Comparison of ENCODE assay signal across 9 cellular contexts in the genomic region with DNA sequence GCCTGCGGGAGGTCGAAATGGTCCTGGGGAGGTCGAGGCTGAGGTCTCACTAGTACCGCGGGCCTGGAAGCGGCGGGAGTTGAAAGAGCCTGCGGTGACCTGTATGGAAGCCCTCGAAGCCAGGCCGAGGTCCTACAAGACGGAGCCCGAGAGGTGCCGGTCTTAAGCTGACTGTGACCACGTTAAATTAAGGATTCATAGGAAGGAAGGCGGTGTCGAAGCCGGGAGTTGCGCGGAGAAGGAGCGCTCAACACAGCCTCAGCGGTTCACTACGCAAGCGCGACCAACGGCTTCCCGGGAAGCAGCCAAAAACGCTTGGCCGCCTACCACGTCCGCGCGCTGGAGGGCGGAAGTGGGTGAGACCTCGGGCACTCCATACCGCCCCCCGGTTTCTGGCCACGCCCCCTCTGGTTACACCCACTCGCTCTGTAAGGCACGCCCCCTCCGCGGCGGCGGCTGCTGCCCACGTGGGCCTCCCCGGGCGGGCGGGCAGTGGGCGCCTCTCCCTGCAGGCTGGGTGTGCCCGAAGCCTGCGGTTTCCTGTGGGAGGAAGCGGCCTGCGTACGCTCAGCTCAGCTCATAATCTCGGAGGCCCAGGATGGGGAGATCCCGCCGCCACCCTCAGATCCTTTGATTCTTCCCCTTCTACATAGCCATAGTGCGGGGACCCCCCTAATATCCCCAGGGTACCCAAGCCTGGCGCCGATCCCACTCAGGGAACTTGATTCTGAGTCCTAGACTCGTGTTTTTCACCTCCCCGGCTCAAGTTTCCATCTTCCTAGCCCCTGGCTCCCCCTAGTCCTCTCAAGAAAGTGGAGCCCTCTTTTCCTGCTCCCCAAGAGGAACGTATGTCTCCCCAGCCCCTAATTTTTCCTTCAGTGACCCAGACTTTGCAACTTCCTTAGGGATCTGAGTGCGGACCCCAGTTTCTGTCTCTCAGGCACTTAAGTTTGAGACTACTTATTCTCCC. TPM values are rescaled to one million over a fixed set of nuclear protein-coding genes. Genes with fewer than 3 reads are reported as not detected.
DNase-seq lines count a peak whose midpoint lies in the region; ATAC-seq and TF ChIP-seq lines count a peak whose summit lies in the region.
"Had no signal": no experiment of that assay in that cellular context is flagged by ENCODE, and none has a peak within 500 bp of the region (broad histone marks: within the 10 kb centered on the region; RNA-seq: fewer than 3 reads in every experiment).

No MANE protein-coding gene starts in this region.

- H3K36me3 Mint-ChIP-seq in activated CD4-positive, alpha-beta T cell treated with anti-CD3 and anti-CD28 coated beads for 36 hours (ENCODE audit: low read depth) = peaks cover 10% of the 10 kb centered on the region

- H3K9me3 ChIP-seq in BLaER1 = peaks cover 1% of the 10 kb centered on the region; the same call in 1 of the 2 replicates

- H3K4me1 ChIP-seq in BLaER1 = peaks cover 87% of the 10 kb centered on the region

- peak overlapping the region; percentile 97 for H3K27ac Mint-ChIP-seq in activated CD4-positive, alpha-beta T cell treated with anti-CD3 and anti-CD28 coated beads for 36 hours

- peak overlapping the region; percentile 82 for H3K4me3 Mint-ChIP-seq in activated CD4-positive, alpha-beta T cell treated with anti-CD3 and anti-CD28 coated beads for 36 hours

- H3K9me3 Mint-ChIP-seq in activated CD4-positive, alpha-beta T cell treated with anti-CD3 and anti-CD28 coated beads for 36 hours (ENCODE audit: low read depth) = no peaks in the 10 kb centered on the region

- CTCF ChIA-PET in activated CD4-positive, alpha-beta T cell treated with anti-CD3 and anti-CD28 coated beads for 36 hours (lab: Charles Lee) = interaction anchor here (0.5 to 5.8 kb wide), 11 partner anchors 7 to 676 kb away, joined by 3 to 55 read pairs (median 3); partner anchors contain the start of genes SYNGR4, TMEM143 and ZNF114

- peak overlapping the region; percentile 100 for H3K27ac ChIP-seq in BLaER1

- H3K9ac ChIP-seq in BLaER1 = peak overlapping the region; percentile 98

- no peaks in the 10 kb centered on the region for H3K27me3 ChIP-seq in BLaER1

- H4K20me1 ChIP-seq in BLaER1 = no peaks in the 10 kb centered on the region

- 0 out of 2 replicates have a peak, but pooled peaks cover 3% of the 10 kb centered on the region for H3K36me3 ChIP-seq in BLaER1

- no peak for TF ChIP-seq CTCF in choroid plexus epithelial cell (conservative IDR thresholded peaks at IDR 0.05; ENCODE audit: low read depth, low read length)

- H3K4me3 ChIP-seq in BLaER1 (peak overlapping the region; percentile 76), choroid plexus epithelial cell (ENCODE audit: low read depth, low read length) (peak overlapping the region; percentile 56)

- intact Hi-C loops in activated CD4-positive, alpha-beta T cell treated with anti-CD3 and anti-CD28 coated beads for 36 hours (cut with DNase I, micrococcal nuclease) = loop anchor here (1.0 to 10.0 kb wide), 21 partner anchors 11 to 1343 kb away; partner anchors contain the start of genes CYTH2 (in 2 of the 2), GRWD1 (in 2 of the 2), SYNGR4 (in 2 of the 2) and BCL2L12 (in 1 of the 2)
- intact Hi-C loops in left colon (cut with DNase I, micrococcal nuclease) = no loop called here

- no peaks in the 10 kb centered on the region for H3K27me3 Mint-ChIP-seq in activated CD4-positive, alpha-beta T cell treated with anti-CD3 and anti-CD28 coated beads for 36 hours

- peak overlapping the region; percentile 99 for H3K4me2 ChIP-seq in BLaER1

- peaks cover 56% of the 10 kb centered on the region for H3K4me1 Mint-ChIP-seq in activated CD4-positive, alpha-beta T cell treated with anti-CD3 and anti-CD28 coated beads for 36 hours

- peak; percentile 78 for ATAC-seq in GM19324 (IDR thresholded peaks at IDR 0.05; ENCODE audit: low FRiP score, unreplicated experiment)
- peak; percentile 44 for ATAC-seq in HG03457 (IDR thresholded peaks at IDR 0.05; ENCODE audit: unreplicated experiment)
- ATAC-seq in activated CD4-positive, alpha-beta T cell treated with anti-CD3 and anti-CD28 coated beads for 36 hours = peak; percentile 68
- peak; percentile 84 for ATAC-seq in left colon

- POLR2A ChIA-PET in activated CD4-positive, alpha-beta T cell treated with anti-CD3 and anti-CD28 coated beads for 36 hours (lab: Charles Lee) = interaction anchor here (0.6 to 1.8 kb wide), 4 partner anchors 11 to 1133 kb away, joined by 3 to 23 read pairs (median 5); no protein-coding TSS in a partner anchor

- DNase-seq in NCI-H510A treated with DMSO at 0.1 percent for 48 hours (lab: John Stamatoyannopoulos, UW) (peak; percentile 84), choroid plexus epithelial cell (ENCODE audit: low read depth) (peak; percentile 100), left colon (peak; percentile 98 to 100)
- peak; percentile 99 for DNase-seq in activated CD4-positive, alpha-beta T cell treated with anti-CD3 and anti-CD28 coated beads for 36 hours
- peak; percentile 95 to 98 (median 96) for DNase-seq in stimulated activated CD4-positive, alpha-beta T cell treated with anti-CD3 and anti-CD28 coated beads, Interleukin-1b, Interleukin-23, amount 100 ng/mL, for 24 hours (ENCODE audit: low read depth in 4 of 4, low spot score in 1 of 4)

RNA-seq across cellular contexts. Expression of gene EMP3, which starts 3.4 kb away (rescaled TPM):
- 100 to 1,000 TPM; 166 to 195 TPM for total RNA-seq in activated CD4-positive, alpha-beta T cell treated with anti-CD3 and anti-CD28 coated beads for 36 hours
- total RNA-seq in left colon = 10 to 100 TPM in 1 of 2 donors, 1 to 10 TPM in 1; 8.4 to 33.4 TPM

RNA-seq across cellular contexts. Expression of gene TMEM143, which starts 41.8 kb away (rescaled TPM):
- 10 to 100 TPM; 18.9 to 21.5 TPM for total RNA-seq in activated CD4-positive, alpha-beta T cell treated with anti-CD3 and anti-CD28 coated beads for 36 hours
- total RNA-seq in left colon = 10 to 100 TPM; 12.5 to 18.4 TPM

RNA-seq across cellular contexts. Expression of gene SYNGR4, which starts 42.3 kb away (rescaled TPM):
- total RNA-seq in activated CD4-positive, alpha-beta T cell treated with anti-CD3 and anti-CD28 coated beads for 36 hours = under 1 TPM in 1 of 2 experiments, not detected in 1; 0.25 TPM
- total RNA-seq in left colon = not detected
- total RNA-seq: glomerular endothelial cell had no signal

RNA-seq across cellular contexts. Expression of gene ZNF114, which starts 52.0 kb away (rescaled TPM):
- total RNA-seq in activated CD4-positive, alpha-beta T cell treated with anti-CD3 and anti-CD28 coated beads for 36 hours = under 1 TPM in 1 of 2 experiments, not detected in 1; 0.12 TPM
- total RNA-seq in left colon = under 1 TPM in 1 of 2 donors, not detected in 1; 0.34 TPM

Comparison
In these comparisons a context has a peak if more than half of its experiments do, and no peak if none do; other contexts are left out.
1. Peak in every context shown above with its lines: DNase-seq, ATAC-seq, H3K4me3 ChIP-seq and H3K27ac ChIP-seq.
2. RNA of gene EMP3, which starts 3.4 kb away (total RNA-seq): 166 to 195 TPM in activated CD4-positive, alpha-beta T cell treated with anti-CD3 and anti-CD28 coated beads for 36 hours; 8.4 to 33.4 TPM in left colon; every median in the first group is over 4 times any median in the second.
3. intact Hi-C loops: an anchor here in activated CD4-positive, alpha-beta T cell treated with anti-CD3 and anti-CD28 coated beads for 36 hours (1.0 to 10.0 kb wide); none called in left colon.